3 cellular contexts compared by ENCODE assay signal in the genomic region with DNA sequence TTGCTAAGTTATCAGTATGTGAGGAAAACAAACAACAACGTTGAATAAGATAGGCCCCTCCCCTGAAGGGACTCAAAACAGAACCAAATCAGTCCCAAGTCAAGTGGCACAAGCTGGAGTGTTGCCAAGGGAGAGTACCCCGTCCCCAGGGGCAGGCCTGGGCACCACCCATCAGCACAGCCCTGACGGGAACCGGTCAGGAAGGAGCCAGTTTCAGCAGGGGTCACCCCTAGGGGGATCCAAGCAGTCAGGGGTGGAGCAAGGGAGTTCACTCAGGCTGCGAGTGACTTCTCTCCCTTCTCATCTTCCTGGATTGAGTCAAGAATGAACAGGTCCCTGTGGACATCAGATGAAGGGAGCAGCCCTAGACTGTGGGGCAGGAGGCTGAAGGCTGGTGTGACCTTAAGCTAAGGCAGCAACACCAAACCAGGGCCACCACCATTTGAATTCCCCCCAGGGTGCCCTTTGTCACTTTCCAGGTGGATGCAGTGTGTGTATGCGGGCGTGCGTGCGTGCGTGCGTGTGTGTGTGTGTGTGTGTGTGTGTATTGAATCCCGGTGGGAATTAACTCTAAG. TPM values are rescaled to one million over a fixed set of nuclear protein-coding genes. Genes with fewer than 3 reads are reported as not detected.
"Had no signal": no experiment of that assay in that cellular context is flagged by ENCODE, and none has a peak within 500 bp of the region (broad histone marks: within the 10 kb centered on the region; RNA-seq: fewer than 3 reads in every experiment).

No MANE protein-coding gene starts in this region.

RNA-seq across cellular contexts. Expression of a gene that starts 14.8 kb away (rescaled TPM):
- total RNA-seq: gastroesophageal sphincter, progenitor cell of endocrine pancreas, thoracic aorta had no signal
